In the genomic region with DNA sequence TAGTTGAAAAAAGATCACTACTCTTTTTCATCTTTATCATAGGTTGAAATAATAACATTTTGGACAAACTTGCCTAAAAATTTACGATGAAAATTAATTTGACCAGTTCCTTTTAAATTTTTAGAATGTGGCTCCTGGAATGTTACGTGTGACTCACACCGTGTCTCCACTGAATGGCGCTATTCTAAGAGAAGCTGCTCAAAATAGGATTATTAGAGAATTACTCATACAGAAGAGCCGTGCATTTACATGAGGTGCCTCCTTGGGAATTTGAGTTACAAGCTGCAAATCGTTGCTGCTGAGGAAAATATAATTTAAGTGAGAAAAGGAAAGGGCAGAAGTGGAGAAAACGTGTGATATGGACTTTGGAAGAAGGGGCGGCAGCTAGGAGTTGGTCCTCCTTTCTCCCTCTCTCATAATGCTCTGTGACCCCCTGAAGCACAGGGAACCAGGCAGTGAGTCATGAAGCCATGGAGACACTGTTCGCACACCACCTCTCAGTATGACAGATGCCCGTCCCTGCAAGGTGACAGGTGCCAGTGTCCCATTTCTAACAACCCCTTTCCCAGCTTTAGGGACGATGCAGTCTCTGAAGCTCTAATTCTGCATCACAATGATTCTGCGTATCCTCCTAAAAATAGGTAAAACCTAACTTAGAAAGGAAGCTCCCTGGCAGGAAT, we compare ENCODE assay signal across 13 cellular contexts.
"Had no signal": no experiment of that assay in that cellular context is flagged by ENCODE, and none has a peak within 500 bp of the region (broad histone marks: within the 10 kb centered on the region; RNA-seq: fewer than 3 reads in every experiment).

No MANE protein-coding gene starts in this region.

- DNase-seq: activated CD4-positive, alpha-beta T cell treated with anti-CD3 and anti-CD28 coated beads for 36 hours; activated CD8-positive, alpha-beta T cell treated with anti-CD3 and anti-CD28 coated beads, Interleukin-2, amount 10 ng/mL, durations not matched to agents 7 days and 5 days; activated naive CD4-positive, alpha-beta T cell treated with anti-CD3 and anti-CD28 coated beads for 36 hours; dermis blood vessel endothelial cell; erythroblast; SW 1271; T-helper 9 cell; WERI-Rb-1 had no signal

- H3K27ac ChIP-seq: neural progenitor cell, right atrium auricular region, skin epidermis, tibial nerve, WERI-Rb-1 had no signal

- ATAC-seq: activated CD4-positive, alpha-beta T cell treated with anti-CD3 and anti-CD28 coated beads for 36 hours; activated CD8-positive, alpha-beta T cell treated with anti-CD3 and anti-CD28 coated beads, Interleukin-2, amount 10 ng/mL, durations not matched to agents 7 days and 5 days; stimulated activated effector memory CD8-positive, alpha-beta T cell treated with anti-CD3 and anti-CD28 coated beads, Interleukin-12 subunit alpha, Interleukin-12 subunit beta, amount 100 ng/mL, for 72 hours had no signal
